Comparison of ENCODE assay signal across 1 cellular context in genomic region chr21:43744725-43745124, GRCh38.
A peak's percentile ranks its signal among the peaks of the same experiment; 100 is the strongest.
TF ChIP-seq lines count a peak whose summit lies in the region.

No MANE protein-coding gene starts in this region.

TF ChIP-seq in K562, 482 proteins besides CTCF, POLR2A, EP300 and RAD21:
- TF ChIP-seq USF1 (CRISPR knock-in tag; IDR thresholded peaks at IDR 0.05) (peak; percentile 34; the same call in 1 of the 2 replicates), CUX1 (CRISPR knock-in tag; IDR thresholded peaks at IDR 0.05) (no peak), JUN (IDR thresholded peaks at IDR 0.05; ENCODE audit: borderline replicate concordance, low read depth, low read length) (no peak), JUN (CRISPR knock-in tag; IDR thresholded peaks at IDR 0.05; ENCODE audit: borderline replicate concordance) (no peak), KLF13 (tag; IDR thresholded peaks at IDR 0.05; ENCODE audit: borderline replicate concordance, low read depth) (no peak), TRIM25 (IDR thresholded peaks at IDR 0.05; ENCODE audit: borderline replicate concordance) (no peak), CAMTA2 (CRISPR knock-in tag; conservative IDR thresholded peaks at IDR 0.05) (no peak), CBFB (CRISPR knock-in tag; IDR thresholded peaks at IDR 0.05) (0 out of 2 replicates have a peak, but pooled peaks have one; percentile 44), ZNF146 (CRISPR knock-in tag; IDR thresholded peaks at IDR 0.05; ENCODE audit: unreplicated experiment) (peak; percentile 81), ZBTB33 (CRISPR knock-in tag; IDR thresholded peaks at IDR 0.05) (peak; percentile 86)
